Comparison of ENCODE assay signal across 8 cellular contexts in the genomic region with DNA sequence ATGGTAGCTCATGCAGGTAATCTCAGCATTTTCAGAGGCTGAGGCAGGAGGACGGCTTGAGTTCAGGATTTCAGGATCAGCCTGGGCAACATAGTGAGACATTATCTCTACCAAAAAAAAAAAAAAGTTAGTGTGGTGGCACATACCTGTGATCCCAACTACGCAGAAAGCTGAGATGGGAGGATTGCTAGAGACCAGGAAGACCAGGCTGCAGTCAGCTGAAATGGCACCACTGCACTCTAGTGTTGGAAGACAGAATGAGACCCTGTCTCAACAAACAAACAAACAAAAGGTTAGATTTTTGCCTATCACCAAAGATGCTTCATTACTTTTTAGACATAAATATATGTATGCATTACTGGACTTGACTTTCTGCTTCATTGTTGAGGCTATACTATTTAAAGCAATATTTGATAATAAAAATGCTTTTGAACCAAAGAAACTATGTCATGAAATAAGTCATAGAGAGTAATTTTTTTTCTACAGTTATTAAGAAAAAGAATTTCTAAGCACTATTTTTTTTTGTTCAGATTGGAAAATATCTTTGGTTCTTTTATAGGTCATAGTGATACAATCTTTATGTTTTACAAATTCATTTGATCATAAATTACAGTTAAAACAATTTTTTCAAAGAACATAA.
DNase-seq lines count a peak whose midpoint lies in the region; ATAC-seq and TF ChIP-seq lines count a peak whose summit lies in the region.

No MANE protein-coding gene starts in this region.

- H3K4me3 ChIP-seq in Loucy (ENCODE audit: low read length, poor library complexity, severe bottlenecking) (no peak overlapping the region), mesendoderm (ENCODE audit: low read length) (no peak overlapping the region), vagina (no peak overlapping the region)

- H3K9ac ChIP-seq in Loucy (ENCODE audit: low read depth, low read length, poor library complexity, severe bottlenecking) (no peak overlapping the region), mesendoderm (ENCODE audit: low read length) (no peak overlapping the region)

- no peak overlapping the region for H3K23ac ChIP-seq in mesendoderm (ENCODE audit: low read length)

- no peaks in the 10 kb centered on the region for H4K20me1 ChIP-seq in Loucy (ENCODE audit: insufficient read depth, low read length, poor library complexity, severe bottlenecking)

- H2BK120ac ChIP-seq in mesendoderm (ENCODE audit: low read depth, low read length): no peak overlapping the region

- no peaks in the 10 kb centered on the region for H3K9me2 ChIP-seq in Loucy (replicated peaks; ENCODE audit: low read depth, low read length)

- no peak overlapping the region for H3K27ac ChIP-seq in VCaP
- no peak overlapping the region for H3K27ac ChIP-seq in mesendoderm (ENCODE audit: low read depth, low read length)
- no peak overlapping the region for H3K27ac ChIP-seq in vagina

- no peaks in the 10 kb centered on the region for H3K27me3 ChIP-seq in Loucy (ENCODE audit: insufficient read depth, low read length, poor library complexity, severe bottlenecking)
- no peaks in the 10 kb centered on the region for H3K27me3 ChIP-seq in mesendoderm (ENCODE audit: insufficient read depth, low read length, poor library complexity)
- H3K27me3 ChIP-seq in vagina: no peaks in the 10 kb centered on the region

- H3K36me3 ChIP-seq in Loucy (ENCODE audit: insufficient read depth, low read length) (no peaks in the 10 kb centered on the region), mesendoderm (ENCODE audit: control insufficient read depth, insufficient read depth, low read length) (no peaks in the 10 kb centered on the region), vagina (no peaks in the 10 kb centered on the region)

- H2BK15ac ChIP-seq in mesendoderm (replicated peaks; ENCODE audit: low read depth): no peak overlapping the region

- H2BK5ac ChIP-seq in mesendoderm (ENCODE audit: low read length): no peak overlapping the region

- no peaks in the 10 kb centered on the region for H3K4me1 ChIP-seq in Loucy (ENCODE audit: insufficient read depth, low read length, poor library complexity, severe bottlenecking)
- H3K4me1 ChIP-seq in mesendoderm (ENCODE audit: control insufficient read depth, low read depth, low read length): no peaks in the 10 kb centered on the region
- no peaks in the 10 kb centered on the region for H3K4me1 ChIP-seq in vagina

- intact Hi-C loops in vagina (cut with DNase I): no loop called here

- no peak overlapping the region for H2AFZ ChIP-seq in Loucy (ENCODE audit: low read length)

- no CpG with 5 or more reads among the region's 2 CpGs for WGBS in mesendoderm (ENCODE audit: extremely low coverage, insufficient coverage, low lambda C conversion rate)

- H3K79me2 ChIP-seq in Loucy (ENCODE audit: insufficient read depth, low read length): no peaks in the 10 kb centered on the region
- H3K79me2 ChIP-seq in mesendoderm (ENCODE audit: control insufficient read depth, insufficient read depth, low read length): no peaks in the 10 kb centered on the region

- no peak overlapping the region for H3K56ac ChIP-seq in mesendoderm (ENCODE audit: low read length)

- H4K5ac ChIP-seq in mesendoderm (ENCODE audit: low read length): no peak overlapping the region

- H2AK5ac ChIP-seq in mesendoderm (ENCODE audit: low read length): no peak overlapping the region

- no peaks in the 10 kb centered on the region for H3F3A ChIP-seq in Loucy (ENCODE audit: low read depth)

- no peak overlapping the region for H3K18ac ChIP-seq in mesendoderm (ENCODE audit: low read length)

- no peaks in the 10 kb centered on the region for H3K9me3 ChIP-seq in Loucy (ENCODE audit: insufficient read depth, low read depth, low read length)
- H3K9me3 ChIP-seq in vagina: no peaks in the 10 kb centered on the region

- no peak for DNase-seq in GM10266 (ENCODE audit: extremely low spot score)
- DNase-seq in mesendoderm: peak; percentile 94
- DNase-seq in GM19240 (ENCODE audit: insufficient read length, low spot score): no peak
- no peak for DNase-seq in vagina (ENCODE audit: extremely low spot score in 2 of 2)
- DNase-seq in CD1c-positive myeloid dendritic cell (ENCODE audit: extremely low spot score): no peak

- no peak overlapping the region for H3K4me2 ChIP-seq in Loucy (ENCODE audit: low read depth, low read length, poor library complexity, severe bottlenecking)
- H3K4me2 ChIP-seq in mesendoderm (ENCODE audit: low read length): no peak overlapping the region

- H4K8ac ChIP-seq in mesendoderm (ENCODE audit: low read depth, low read length): no peak overlapping the region

- no peak for ATAC-seq in HG02571 (IDR thresholded peaks at IDR 0.05; ENCODE audit: unreplicated experiment)

- TF ChIP-seq POLR2A in vagina (IDR thresholded peaks at IDR 0.05): no peak

- H3K79me1 ChIP-seq in mesendoderm (ENCODE audit: low read length): no peaks in the 10 kb centered on the region

- TF ChIP-seq CTCF in GM10266 (IDR thresholded peaks at IDR 0.05; ENCODE audit: control insufficient read depth, insufficient read depth, low read depth, missing control alignments) (peak; percentile 21), Loucy (conservative IDR thresholded peaks at IDR 0.05; ENCODE audit: low read length) (peak; percentile 47), VCaP (conservative IDR thresholded peaks at IDR 0.05) (peak; percentile 68), vagina (IDR thresholded peaks at IDR 0.05) (no peak)

- H3K4ac ChIP-seq in mesendoderm (ENCODE audit: low read depth, low read length): no peak overlapping the region

Comparison
In these comparisons a context has a peak if more than half of its experiments do, and no peak if none do; other contexts are left out.
1. CTCF ChIP-seq: peak in GM10266 (single experiment), Loucy (single experiment) and VCaP (single experiment); none in vagina (0 of 3).